ENCODE assay signal across 1 cellular context in genomic region chr16:15618392-15618791, GRCh38.
TF ChIP-seq lines count a peak whose summit lies in the region.

No MANE protein-coding gene starts in this region.

TF ChIP-seq in WTC11, 78 proteins besides CTCF, POLR2A, EP300 and RAD21 (continued from another document):
- TF ChIP-seq MLX (CRISPR knock-in tag; IDR thresholded peaks at IDR 0.05), result no peak
- TF ChIP-seq TCF7 (CRISPR knock-in tag; IDR thresholded peaks at IDR 0.05; ENCODE audit: low read depth), result no peak
- no peak for TF ChIP-seq HMGA2 (CRISPR knock-in tag; IDR thresholded peaks at IDR 0.05)
- TF ChIP-seq ZNF138 (CRISPR knock-in tag; conservative IDR thresholded peaks at IDR 0.05), result no peak
- TF ChIP-seq USF2 (CRISPR knock-in tag; IDR thresholded peaks at IDR 0.05), result no peak
- TF ChIP-seq SOX15 (CRISPR knock-in tag; IDR thresholded peaks at IDR 0.05), result no peak
- no peak for TF ChIP-seq TP53 (CRISPR knock-in tag; IDR thresholded peaks at IDR 0.05)
